Comparison of ENCODE assay signal across 15 cellular contexts in genomic region chr14:73796881-73797539, GRCh38. TPM values are rescaled to one million over a fixed set of nuclear protein-coding genes. Genes with fewer than 3 reads are reported as not detected.
DNase-seq lines count a peak whose midpoint lies in the region; ATAC-seq and TF ChIP-seq lines count a peak whose summit lies in the region.
"Had no signal": no experiment of that assay in that cellular context is flagged by ENCODE, and none has a peak within 500 bp of the region (broad histone marks: within the 10 kb centered on the region; RNA-seq: fewer than 3 reads in every experiment).

No MANE protein-coding gene starts in this region.

- in situ Hi-C loops in GM23248 (cut with MboI), result no loop called here

- H3K9ac ChIP-seq in GM23248 (no peak overlapping the region), H9 (ENCODE audit: extremely low read depth, insufficient read length, low read length) (no peak overlapping the region)

- H3K4me1 Mint-ChIP-seq in stimulated activated memory B cell treated with anti-CD40 and anti-IgM and Interleukin-4, amounts not matched to agents 10 μg/mL and 1 μg/mL and 100 μg/mL, for 72 hours, result peaks cover 12% of the 10 kb centered on the region
- H3K4me1 Mint-ChIP-seq in H9, result peaks cover 5 to 9% of the 10 kb centered on the region in 2 experiments; a peak in 3 of 4 replicates
- H3K4me1 Mint-ChIP-seq: activated B cell treated with CpG ODN at 0.5 μM for 24 hours, B cell, T-cell had no signal

- no peak overlapping the region for H2AFZ ChIP-seq in GM23248
- no peak overlapping the region for H2AFZ ChIP-seq in PC-9
- H2AFZ ChIP-seq in H9 (ENCODE audit: low read length), result no peak overlapping the region

- H3K27ac ChIP-seq in GM23248, result peak overlapping the region; percentile 52
- H3K27ac ChIP-seq in PC-9, result peak overlapping the region; percentile 88
- no peak overlapping the region for H3K27ac ChIP-seq in body of pancreas
- no peak overlapping the region for H3K27ac ChIP-seq in H9 (ENCODE audit: insufficient read length, low read depth, low read length)
- H3K27ac ChIP-seq: HL-60 had no signal

- ATAC-seq in stimulated activated memory B cell treated with anti-CD40 and anti-IgM and Interleukin-4, amounts not matched to agents 10 μg/mL and 1 μg/mL and 100 μg/mL, for 72 hours, result peak; percentile 82
- ATAC-seq in body of pancreas, result no peak
- ATAC-seq: T-cell had no signal

- H3K9me3 ChIP-seq in GM23248 (ENCODE audit: low read depth) (no peaks in the 10 kb centered on the region), PC-9 (ENCODE audit: insufficient read depth, low read depth) (no peaks in the 10 kb centered on the region), body of pancreas (no peaks in the 10 kb centered on the region), H9 (ENCODE audit: control insufficient read depth, low read depth, low read length) (no peaks in the 10 kb centered on the region)

- H3F3A ChIP-seq in GM23248 (ENCODE audit: insufficient read depth), result peaks cover 19% of the 10 kb centered on the region
- peaks cover 32% of the 10 kb centered on the region; the same call in 1 of the 2 replicates for H3F3A ChIP-seq in PC-9 (ENCODE audit: insufficient read depth, low read depth)

- no peak overlapping the region for H3K4me3 Mint-ChIP-seq in stimulated activated memory B cell treated with anti-CD40 and anti-IgM and Interleukin-4, amounts not matched to agents 10 μg/mL and 1 μg/mL and 100 μg/mL, for 72 hours
- H3K4me3 Mint-ChIP-seq in H9, result no peak overlapping the region
- H3K4me3 Mint-ChIP-seq: activated B cell treated with CpG ODN at 0.5 μM for 24 hours, B cell, T-cell had no signal

- H3K79me2 ChIP-seq in GM23248 (ENCODE audit: insufficient read depth) (no peaks in the 10 kb centered on the region), PC-9 (ENCODE audit: low read depth) (no peaks in the 10 kb centered on the region), H9 (ENCODE audit: insufficient read depth, low read length) (no peaks in the 10 kb centered on the region)

- CTCF ChIA-PET in PC-9 (lab: Charles Lee), result interaction anchor here (0.5 to 1.3 kb wide), 4 partner anchors 11 to 52 kb away, joined by 3 to 11 read pairs (median 6); no protein-coding TSS in a partner anchor

- no TSS peak for BruUV-seq in PC-9 (replicated peaks; lab: Mats Ljungman, UMichigan)

- TF ChIP-seq POLR2A in body of pancreas (IDR thresholded peaks at IDR 0.05), result no peak

- H3K4me3 ChIP-seq in GM23248 (no peak overlapping the region), PC-9 (no peak overlapping the region), fibroblast of the aortic adventitia (ENCODE audit: low read depth, low read length) (no peak overlapping the region), body of pancreas (no peak overlapping the region)

- H4K8ac ChIP-seq in H9 (replicated peaks; ENCODE audit: insufficient read length, low read depth, low read length), result no peak overlapping the region

- H2BK120ac ChIP-seq in H9 (ENCODE audit: low read depth, low read length, poor library complexity, severe bottlenecking), result no peak overlapping the region

- H3K14ac ChIP-seq in H9 (ENCODE audit: insufficient read depth, low read length), result no peak overlapping the region

- no peak overlapping the region for H3K18ac ChIP-seq in H9 (ENCODE audit: insufficient read length, low read depth, low read length)

- no peak overlapping the region for H2AK5ac ChIP-seq in H9 (ENCODE audit: insufficient read length, low read length)

- H3T11ph ChIP-seq in H9 (ENCODE audit: low read length), result no peak overlapping the region

- H3K4me2 ChIP-seq in GM23248 (ENCODE audit: unreplicated experiment) (peak overlapping the region; percentile 41), PC-9 (peak overlapping the region; percentile 58), H9 (ENCODE audit: insufficient read depth, insufficient read length, low read length) (no peak overlapping the region)

- no peak overlapping the region for H2BK5ac ChIP-seq in H9 (ENCODE audit: insufficient read length, low read length)

- DNase-seq in GM23248 (peak; percentile 41), PC-9 (no peak), fibroblast of the aortic adventitia (ENCODE audit: low read depth) (peak; percentile 26), body of pancreas (no peak), AG08395 (ENCODE audit: low spot score) (no peak), H9 (no peak)
- DNase-seq: activated B cell treated with CpG ODN at 0.5 μM for 24 hours; activated effector memory CD4-positive, alpha-beta T cell treated with anti-CD3 and anti-CD28 coated beads, Interleukin-2, amount 50 U/mL, for 16 hours; aorta; kidney glomerular epithelial cell; stimulated activated CD4-positive, alpha-beta T cell treated with anti-CD3 and anti-CD28 coated beads, Interleukin-12 subunit alpha, Interleukin-12 subunit beta, amount 100 ng/mL, for 4 hours; T-cell had no signal

- H4K5ac ChIP-seq in H9 (ENCODE audit: insufficient read length, low read depth, low read length), result no peak overlapping the region

- no peaks in the 10 kb centered on the region for H3K36me3 Mint-ChIP-seq in stimulated activated memory B cell treated with anti-CD40 and anti-IgM and Interleukin-4, amounts not matched to agents 10 μg/mL and 1 μg/mL and 100 μg/mL, for 72 hours
- no peaks in the 10 kb centered on the region for H3K36me3 Mint-ChIP-seq in H9 (ENCODE audit: insufficient read depth in 1 of 3, low read depth in 3 of 3)

- no peak for TF ChIP-seq CTCF in PC-9 (conservative IDR thresholded peaks at IDR 0.05)
- TF ChIP-seq CTCF in fibroblast of the aortic adventitia (IDR thresholded peaks at IDR 0.05; ENCODE audit: insufficient read depth, low read length), result no peak
- TF ChIP-seq CTCF in body of pancreas (IDR thresholded peaks at IDR 0.05), result no peak
- TF ChIP-seq CTCF in H9 (conservative IDR thresholded peaks at IDR 0.05), result no peak

- H3K27me3 ChIP-seq in GM23248 (replicated peaks; ENCODE audit: insufficient read depth), result no peaks in the 10 kb centered on the region
- no peaks in the 10 kb centered on the region for H3K27me3 ChIP-seq in PC-9 (ENCODE audit: insufficient read depth, low read depth)
- no peaks in the 10 kb centered on the region for H3K27me3 ChIP-seq in body of pancreas
- 0 out of 2 replicates have a peak, but pooled peaks cover 1% of the 10 kb centered on the region for H3K27me3 ChIP-seq in H9 (ENCODE audit: insufficient read depth, low read length)

- H4K20me1 ChIP-seq in GM23248 (ENCODE audit: insufficient read depth) (no peaks in the 10 kb centered on the region), PC-9 (ENCODE audit: insufficient read depth) (no peaks in the 10 kb centered on the region), H9 (ENCODE audit: control insufficient read depth, insufficient read depth, insufficient read length) (no peaks in the 10 kb centered on the region)

- H2BK20ac ChIP-seq in H9 (ENCODE audit: low read depth, low read length, poor library complexity, severe bottlenecking), result no peak overlapping the region

- no peak overlapping the region for H2BK15ac ChIP-seq in H9 (ENCODE audit: low read depth, low read length)

- H3K23ac ChIP-seq in H9 (ENCODE audit: insufficient read length, low read depth, low read length), result no peak overlapping the region

- H4K91ac ChIP-seq in H9 (ENCODE audit: insufficient read length, low read depth, low read length), result no peak overlapping the region

- no peaks in the 10 kb centered on the region for H3K23me2 ChIP-seq in H9 (ENCODE audit: insufficient read length, low read depth, low read length, poor library complexity, severe bottlenecking)

- 82 to 91% methylated on average over 4 of the region's 4 CpGs for WGBS in GM23248 (ENCODE audit: low coverage in 1 of 2, low lambda C conversion rate in 2 of 2, missing lambda C conversion rate in 2 of 2), 2 experiments
- WGBS in body of pancreas, 2 donors, result 91 to 98% methylated on average over 4 of the region's 4 CpGs
- no CpG with 5 or more reads among the region's 4 CpGs for WGBS in H9 (ENCODE audit: extremely low coverage, insufficient read length, low lambda C conversion rate)

- no peak overlapping the region for H3K56ac ChIP-seq in H9 (ENCODE audit: insufficient read length, low read depth, low read length)

- no peaks in the 10 kb centered on the region for H3K79me1 ChIP-seq in H9 (ENCODE audit: insufficient read depth, low read depth, low read length, poor library complexity, severe bottlenecking)

- H3K4ac ChIP-seq in H9 (ENCODE audit: low read depth, low read length), result no peak overlapping the region

- POLR2A ChIA-PET in PC-9 (lab: Charles Lee; ENCODE audit: unreplicated experiment), result interaction anchor here (0.5 to 1.1 kb wide), 6 partner anchors 37 to 294 kb away, joined by 3 to 15 read pairs (median 10); partner anchors contain the start of gene PTGR2

- H3K4me1 ChIP-seq in GM23248 (ENCODE audit: insufficient read depth), result peaks cover 31% of the 10 kb centered on the region
- H3K4me1 ChIP-seq in PC-9 (replicated peaks; ENCODE audit: insufficient read depth), result peaks cover 50% of the 10 kb centered on the region
- peaks cover 16% of the 10 kb centered on the region for H3K4me1 ChIP-seq in body of pancreas
- no peaks in the 10 kb centered on the region for H3K4me1 ChIP-seq in H9 (ENCODE audit: insufficient read depth, low read length)

- no peaks in the 10 kb centered on the region for H3K27me3 Mint-ChIP-seq in stimulated activated memory B cell treated with anti-CD40 and anti-IgM and Interleukin-4, amounts not matched to agents 10 μg/mL and 1 μg/mL and 100 μg/mL, for 72 hours
- peaks cover 23% of the 10 kb centered on the region for H3K27me3 Mint-ChIP-seq in H9 (ENCODE audit: low read depth)
- H3K27me3 Mint-ChIP-seq: activated B cell treated with CpG ODN at 0.5 μM for 24 hours, B cell, T-cell had no signal

- no peaks in the 10 kb centered on the region for H3K36me3 ChIP-seq in GM23248 (ENCODE audit: low read depth)
- no peaks in the 10 kb centered on the region for H3K36me3 ChIP-seq in PC-9 (ENCODE audit: low read depth)
- no peaks in the 10 kb centered on the region for H3K36me3 ChIP-seq in body of pancreas (replicated peaks in 1 of 2; ENCODE audit: insufficient read depth in 1 of 2, low read depth in 2 of 2)

- peak overlapping the region; percentile 74 for H3K27ac Mint-ChIP-seq in stimulated activated memory B cell treated with anti-CD40 and anti-IgM and Interleukin-4, amounts not matched to agents 10 μg/mL and 1 μg/mL and 100 μg/mL, for 72 hours
- no peak overlapping the region for H3K27ac Mint-ChIP-seq in H9
- H3K27ac Mint-ChIP-seq: activated B cell treated with CpG ODN at 0.5 μM for 24 hours, B cell, T-cell had no signal

- H3K9me3 Mint-ChIP-seq in stimulated activated memory B cell treated with anti-CD40 and anti-IgM and Interleukin-4, amounts not matched to agents 10 μg/mL and 1 μg/mL and 100 μg/mL, for 72 hours, result no peaks in the 10 kb centered on the region
- no peaks in the 10 kb centered on the region for H3K9me3 Mint-ChIP-seq in H9
- H3K9me3 Mint-ChIP-seq: activated B cell treated with CpG ODN at 0.5 μM for 24 hours, T-cell had no signal

- H3K9me2 ChIP-seq in GM23248 (ENCODE audit: insufficient read depth) (no peaks in the 10 kb centered on the region), PC-9 (ENCODE audit: insufficient read depth) (no peaks in the 10 kb centered on the region)

- intact Hi-C loops in PC-9 (cut with micrococcal nuclease; ENCODE audit: unreplicated experiment), result loop anchor here (1.0 kb wide), 1 partner anchor 37 kb away; a partner anchor contains a TSS
- intact Hi-C loops in body of pancreas (cut with DNase I), result no loop called here

- no peak overlapping the region for H2BK12ac ChIP-seq in H9 (ENCODE audit: insufficient read length, low read depth, low read length)

RNA-seq across cellular contexts. Expression of gene PTGR2, which starts 54.6 kb away (rescaled TPM):
- total RNA-seq in GM23248 (2014; rRNA removed; shearing (Covaris generic)), result 7.2 and 7.5 TPM in 2 replicates
- 9.0 and 9.4 TPM in 2 replicates for polyA plus RNA-seq in GM23248 (2016; fragmentation: Nextera tagmentation; extraction: Ambion mirVana)
- 19.5 and 21.8 TPM in 2 replicates for total RNA-seq in PC-9 (2021)
- total RNA-seq in fibroblast of the aortic adventitia (ENCODE audit: low replicate concordance), result 4.4 and 9.3 TPM in 2 replicates
- total RNA-seq in body of pancreas, result 1 to 10 TPM in 1 of 2 donors, under 1 TPM in 1; 0.99 to 8.6 TPM
- total RNA-seq in H9 (2021), result 5.5 and 6.7 TPM in 2 replicates

Comparison
In these comparisons a context has a peak if more than half of its experiments do, and no peak if none do; other contexts are left out.
1. DNase-seq: peak in GM23248 (single experiment) and fibroblast of the aortic adventitia (single experiment); none in PC-9 (0 of 2), body of pancreas (0 of 4), AG08395 (single experiment) and H9 (single experiment).
2. H3K27ac ChIP-seq: peak in GM23248 (single experiment) and PC-9 (single experiment); none in body of pancreas (0 of 4) and H9 (single experiment).